ENCODE assay signal across 12 cellular contexts in the genomic region with DNA sequence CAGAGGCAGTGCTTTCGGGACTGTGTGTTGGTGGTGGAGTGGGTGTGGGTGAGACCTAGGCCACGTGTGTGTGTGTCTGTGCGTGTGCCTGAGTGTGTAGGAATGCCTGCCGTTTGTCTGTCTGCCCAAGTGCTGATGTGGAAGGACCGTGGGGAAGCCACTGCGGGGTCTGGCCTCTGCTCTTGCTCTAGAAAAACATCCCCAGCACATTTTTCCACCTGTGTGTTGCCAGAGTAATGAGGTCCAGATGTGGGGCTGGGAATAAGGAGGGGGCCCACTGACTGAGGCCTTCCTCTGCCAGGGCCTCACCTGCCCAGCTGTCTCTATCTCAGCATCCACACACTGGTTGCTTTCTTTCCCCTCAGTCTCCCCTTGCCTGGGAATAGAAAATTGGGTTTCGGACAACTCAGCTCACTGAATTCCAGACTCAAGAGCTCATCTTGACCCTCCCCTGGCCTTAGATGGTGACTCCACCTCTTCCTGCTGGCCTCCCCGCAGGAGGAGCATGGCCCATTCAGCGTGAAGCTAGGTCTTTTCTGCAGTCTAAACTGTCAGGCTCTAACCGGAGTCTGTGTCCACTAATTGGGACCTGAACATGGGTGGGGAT. TPM values are rescaled to one million over a fixed set of nuclear protein-coding genes. Genes with fewer than 3 reads are reported as not detected.
DNase-seq lines count a peak whose midpoint lies in the region; ATAC-seq and TF ChIP-seq lines count a peak whose summit lies in the region.
"Had no signal": no experiment of that assay in that cellular context is flagged by ENCODE, and none has a peak within 500 bp of the region (broad histone marks: within the 10 kb centered on the region; RNA-seq: fewer than 3 reads in every experiment).

No MANE protein-coding gene starts in this region.

- H3K9me3 ChIP-seq in adipocyte (ENCODE audit: control insufficient read depth, low read length), result no peaks in the 10 kb centered on the region
- no peaks in the 10 kb centered on the region for H3K9me3 ChIP-seq in heart left ventricle
- H3K9me3 ChIP-seq in prostate gland, result no peaks in the 10 kb centered on the region

- H3K9ac ChIP-seq in adipocyte (ENCODE audit: low read length), result peak overlapping the region; percentile 75

- no peaks in the 10 kb centered on the region for H3K9me3 Mint-ChIP-seq in natural killer cell treated with Interleukin-12 subunit alpha and Interleukin-12 subunit beta and Interleukin-15 and Interleukin-18, amount 100 ng/mL, for 72 hours

- no peaks in the 10 kb centered on the region for H3K36me3 ChIP-seq in adipocyte (ENCODE audit: control insufficient read depth, insufficient read depth, low read length, severe bottlenecking)
- H3K36me3 ChIP-seq in heart left ventricle, result peaks cover 0 to 9% (median 3%) of the 10 kb centered on the region in 9 donors
- no peaks in the 10 kb centered on the region for H3K36me3 ChIP-seq in prostate gland

- no peaks in the 10 kb centered on the region for H3K36me3 Mint-ChIP-seq in natural killer cell treated with Interleukin-12 subunit alpha and Interleukin-12 subunit beta and Interleukin-15 and Interleukin-18, amount 100 ng/mL, for 72 hours

- H3K4me1 Mint-ChIP-seq in natural killer cell treated with Interleukin-12 subunit alpha and Interleukin-12 subunit beta and Interleukin-15 and Interleukin-18, amount 100 ng/mL, for 72 hours (ENCODE audit: low read depth in 2 of 2), result peaks cover 15 to 19% of the 10 kb centered on the region in 2 donors

- WGBS in heart left ventricle, 4 donors, result 28 to 45% (median 42%) methylated on average over 10 of the region's 10 CpGs
- WGBS in prostate gland, result 55% methylated on average over 10 of the region's 10 CpGs

- peaks cover 45% of the 10 kb centered on the region for H3K4me1 ChIP-seq in adipocyte (ENCODE audit: control insufficient read depth, insufficient read depth, low read length)
- peaks cover 0 to 87% (median 42%) of the 10 kb centered on the region in 12 donors for H3K4me1 ChIP-seq in heart left ventricle
- H3K4me1 ChIP-seq in prostate gland (replicated peaks), result peaks cover 1% of the 10 kb centered on the region

- ATAC-seq in heart left ventricle, result peak in 2 of 4 donors; percentile 15 to 25
- no peak for ATAC-seq in HG03571 (IDR thresholded peaks at IDR 0.05; ENCODE audit: unreplicated experiment)
- ATAC-seq in natural killer cell treated with Interleukin-12 subunit alpha and Interleukin-12 subunit beta and Interleukin-15 and Interleukin-18, amount 100 ng/mL, for 72 hours, result no peak

- H3K4me3 Mint-ChIP-seq in natural killer cell treated with Interleukin-12 subunit alpha and Interleukin-12 subunit beta and Interleukin-15 and Interleukin-18, amount 100 ng/mL, for 72 hours, result no peak overlapping the region

- peak overlapping the region in 11 of 12 donors; percentile 49 to 84 (median 66) for H3K27ac ChIP-seq in heart left ventricle
- peak overlapping the region; percentile 52 to 63 for H3K27ac ChIP-seq in prostate gland

- H3K27me3 Mint-ChIP-seq in natural killer cell treated with Interleukin-12 subunit alpha and Interleukin-12 subunit beta and Interleukin-15 and Interleukin-18, amount 100 ng/mL, for 72 hours, result peaks cover 0 to 3% of the 10 kb centered on the region in 2 donors

- intact Hi-C loops in heart left ventricle (cut with DNase I) (loop anchor here in 1 of 10 donors (2.0 kb wide), 1 partner anchor 123 kb away; no protein-coding TSS in a partner anchor), prostate gland (cut with DNase I) (no loop called here)

- TF ChIP-seq CTCF in heart left ventricle (IDR thresholded peaks at IDR 0.05) (no peak), prostate gland (IDR thresholded peaks at IDR 0.05) (no peak)

- DNase-seq in EL, result peak; percentile 96
- peak; percentile 91 for DNase-seq in adipocyte (ENCODE audit: low read depth)
- DNase-seq in heart left ventricle, result peak; percentile 52 to 66 (median 61)
- no peak for DNase-seq in prostate gland (ENCODE audit: low spot score)
- DNase-seq in GM19238 (ENCODE audit: insufficient read length, low spot score), result no peak
- no peak for DNase-seq in natural killer cell treated with Interleukin-12 subunit alpha and Interleukin-12 subunit beta and Interleukin-15 and Interleukin-18, amount 100 ng/mL, for 72 hours (ENCODE audit: low spot score)
- no peak for DNase-seq in HUDEP-2 (lab: John Stamatoyannopoulos, UW; ENCODE audit: unreplicated experiment in 76 of 76)
- DNase-seq: activated T-cell treated with anti-CD3 and anti-CD28 coated beads, Interleukin-2, amount 50 U/mL, for 1 hour; COR-L47; foreskin melanocyte; NCI-H1930 had no signal

- H3K27ac Mint-ChIP-seq in natural killer cell treated with Interleukin-12 subunit alpha and Interleukin-12 subunit beta and Interleukin-15 and Interleukin-18, amount 100 ng/mL, for 72 hours, result no peak overlapping the region

- H3K4me3 ChIP-seq in adipocyte (ENCODE audit: low read length) (peak overlapping the region; percentile 14), heart left ventricle (no peak overlapping the region), prostate gland (no peak overlapping the region)

- TF ChIP-seq POLR2A in heart left ventricle (IDR thresholded peaks at IDR 0.05), result no peak
- no peak for TF ChIP-seq POLR2A in prostate gland (IDR thresholded peaks at IDR 0.05)

- no peaks in the 10 kb centered on the region for H3K27me3 ChIP-seq in adipocyte (replicated peaks; ENCODE audit: control insufficient read depth, insufficient read depth, low read length)
- H3K27me3 ChIP-seq in heart left ventricle, result no peaks in the 10 kb centered on the region
- no peaks in the 10 kb centered on the region for H3K27me3 ChIP-seq in prostate gland (replicated peaks; ENCODE audit: insufficient read depth)

RNA-seq across cellular contexts. Expression of gene SGCA, which starts 7.6 kb away (rescaled TPM):
- total RNA-seq in heart left ventricle (100 to 1,000 TPM; 110 to 224 (median 151) TPM), prostate gland (10 to 100 TPM; 13.9 to 19.4 TPM)
- polyA plus RNA-seq in heart left ventricle, result 100 to 1,000 TPM in 1 of 2 donors, 10 to 100 TPM in 1; 96.5 to 225 TPM
- total RNA-seq in natural killer cell treated with Interleukin-12 subunit alpha and Interleukin-12 subunit beta and Interleukin-15 and Interleukin-18, amount 100 ng/mL, for 72 hours, result under 1 TPM in 1 of 2 donors, not detected in 1; 0.42 TPM

RNA-seq across cellular contexts. Expression of gene PPP1R9B, which starts 23.0 kb away (rescaled TPM):
- total RNA-seq in heart left ventricle (10 to 100 TPM; 17.0 to 55.9 (median 31.3) TPM), prostate gland (10 to 100 TPM; 36.2 to 79.7 TPM)
- polyA plus RNA-seq in heart left ventricle, result 10 to 100 TPM; 30.4 to 33.4 TPM
- 100 to 1,000 TPM in 1 of 2 donors, 10 to 100 TPM in 1; 96.0 to 110 TPM for total RNA-seq in natural killer cell treated with Interleukin-12 subunit alpha and Interleukin-12 subunit beta and Interleukin-15 and Interleukin-18, amount 100 ng/mL, for 72 hours

RNA-seq across cellular contexts. Expression of gene COL1A1, which starts 28.0 kb away (rescaled TPM):
- total RNA-seq in heart left ventricle (100 to 1,000 TPM in 3 of 9 donors, 10 to 100 TPM in 6; 10.2 to 897 (median 55.4) TPM), prostate gland (10 to 100 TPM; 21.5 to 81.0 TPM)
- polyA plus RNA-seq in heart left ventricle, result 100 to 1,000 TPM in 1 of 2 donors, 10 to 100 TPM in 1; 17.2 to 109 TPM
- total RNA-seq in natural killer cell treated with Interleukin-12 subunit alpha and Interleukin-12 subunit beta and Interleukin-15 and Interleukin-18, amount 100 ng/mL, for 72 hours, result 1 to 10 TPM in 1 of 2 donors, not detected in 1; 1.7 TPM

RNA-seq across cellular contexts. Expression of gene SAMD14, which starts 43.5 kb away (rescaled TPM):
- total RNA-seq in heart left ventricle (1 to 10 TPM in 7 of 9 donors, under 1 TPM in 2; 0.44 to 3.9 (median 1.2) TPM), prostate gland (1 to 10 TPM; 2.5 to 7.4 TPM)
- polyA plus RNA-seq in heart left ventricle, result 1 to 10 TPM in 1 of 2 donors, under 1 TPM in 1; 0.72 to 2.8 TPM
- total RNA-seq in natural killer cell treated with Interleukin-12 subunit alpha and Interleukin-12 subunit beta and Interleukin-15 and Interleukin-18, amount 100 ng/mL, for 72 hours, result 1 to 10 TPM; 2.6 to 5.0 TPM

Comparison
In these comparisons a context has a peak if more than half of its experiments do, and no peak if none do; other contexts are left out.
1. DNase-seq: peak in EL (single experiment), adipocyte (single experiment) and heart left ventricle (5 of 5); none in prostate gland (single experiment), GM19238 (single experiment), natural killer cell treated with Interleukin-12 subunit alpha and Interleukin-12 subunit beta and Interleukin-15 and Interleukin-18, amount 100 ng/mL, for 72 hours (single experiment) and HUDEP-2 (0 of 76).
2. RNA of gene SGCA, which starts 7.6 kb away (total RNA-seq): 110 to 224 TPM in heart left ventricle and 13.9 to 19.4 TPM in prostate gland; 0.42 TPM in natural killer cell treated with Interleukin-12 subunit alpha and Interleukin-12 subunit beta and Interleukin-15 and Interleukin-18, amount 100 ng/mL, for 72 hours; every median in the first group is over 10 times any median in the second.
3. RNA of gene COL1A1, which starts 28.0 kb away (total RNA-seq): 21.5 to 81.0 TPM in prostate gland and 10.2 to 897 TPM in heart left ventricle; 1.7 TPM in natural killer cell treated with Interleukin-12 subunit alpha and Interleukin-12 subunit beta and Interleukin-15 and Interleukin-18, amount 100 ng/mL, for 72 hours; every median in the first group is over 4 times any median in the second.